36 cellular contexts compared by ENCODE assay signal in genomic region chr2:130763405-130763804, GRCh38. TPM values are rescaled to one million over a fixed set of nuclear protein-coding genes. Genes with fewer than 3 reads are reported as not detected.
"Had no signal": no experiment of that assay in that cellular context is flagged by ENCODE, and none has a peak within 500 bp of the region (broad histone marks: within the 10 kb centered on the region; RNA-seq: fewer than 3 reads in every experiment).

No MANE protein-coding gene starts in this region.

- H3K36me3 ChIP-seq: adrenal gland, colonic mucosa, esophagus squamous epithelium, gastroesophageal sphincter had no signal

- H3K4me3 ChIP-seq: adrenal gland, body of pancreas, colonic mucosa, esophagus squamous epithelium, gastroesophageal sphincter had no signal

- H3K27me3 ChIP-seq: adrenal gland, body of pancreas, colonic mucosa had no signal

- ATAC-seq: activated CD4-positive, CD25-positive, alpha-beta regulatory T cell treated with anti-CD3 and anti-CD28 coated beads, Interleukin-2, amount 50 U/mL, for 24 hours; activated CD8-positive, alpha-beta T cell treated with anti-CD3 and anti-CD28 coated beads for 36 hours; activated naive CD8-positive, alpha-beta T cell treated with anti-CD3 and anti-CD28 coated beads, Interleukin-2, amount 50 U/mL, for 24 hours; body of pancreas; gastroesophageal sphincter; T-helper 17 cell had no signal

- H3K9me3 ChIP-seq: adrenal gland, body of pancreas, colonic mucosa, esophagus squamous epithelium, gastroesophageal sphincter had no signal

- H3K4me1 ChIP-seq: adrenal gland, colonic mucosa, esophagus squamous epithelium, gastroesophageal sphincter had no signal

- H3K27ac ChIP-seq: adrenal gland, body of pancreas, colonic mucosa, epithelial cell of prostate, esophagus squamous epithelium, gastroesophageal sphincter, WERI-Rb-1 had no signal

- DNase-seq: activated B cell treated with CpG ODN at 0.5 μM for 24 hours; activated CD4-positive, alpha-beta T cell treated with anti-CD3 and anti-CD28 coated beads for 48 hours; activated CD4-positive, alpha-beta T cell treated with anti-CD3 and anti-CD28 coated beads, Interleukin-2, amount 50 U/mL, for 1 hour; activated CD4-positive, alpha-beta T cell treated with anti-CD3 and anti-CD28 coated beads, Interleukin-2, amount 50 U/mL, for 48 hours; activated CD8-positive, alpha-beta memory T cell treated with anti-CD3 and anti-CD28 coated beads for 24 hours; activated CD8-positive, alpha-beta T cell treated with anti-CD3 and anti-CD28 coated beads for 36 hours; activated effector memory CD4-positive, alpha-beta T cell treated with anti-CD3 and anti-CD28 coated beads, Interleukin-2, amount 50 U/mL, for 16 hours; activated naive CD4-positive, alpha-beta T cell treated with anti-CD3 and anti-CD28 coated beads for 36 hours; activated naive CD8-positive, alpha-beta T cell treated with anti-CD3 and anti-CD28 coated beads for 36 hours; activated naive CD8-positive, alpha-beta T cell treated with anti-CD3 and anti-CD28 coated beads, Interleukin-2, amount 50 U/mL, for 24 hours; activated T-cell treated with anti-CD3 and anti-CD28 coated beads, Interleukin-2, amount 50 U/mL, for 48 hours; amygdala; aorta; body of pancreas; central memory CD4-positive, alpha-beta T cell; cerebellar nuclear complex; colonic mucosa; effector CD8-positive, alpha-beta T cell; esophagus squamous epithelium; foreskin melanocyte; T-helper 1 cell; T-helper 17 cell; T1000; WERI-Rb-1 had no signal

RNA-seq across cellular contexts. Expression of gene AMER3, which starts 8.1 kb away (rescaled TPM):
- total RNA-seq: activated B cell treated with CpG ODN at 0.5 μM for 24 hours; activated CD8-positive, alpha-beta T cell treated with anti-CD3 and anti-CD28 coated beads for 36 hours; activated naive CD4-positive, alpha-beta T cell treated with anti-CD3 and anti-CD28 coated beads for 36 hours; activated naive CD8-positive, alpha-beta T cell treated with anti-CD3 and anti-CD28 coated beads for 36 hours; activated T-helper 1 cell treated with anti-CD3 and anti-CD28 coated beads, Interleukin-12 subunit alpha, Interleukin-12 subunit beta, Interleukin-2, Interleukin-4 antibody, amounts not matched to agents 30 ng/mL and 10 ng/mL and 1 ng/mL, durations not matched to agents 14 hours and 24 hours and 36 hours; activated T-helper 2 cell treated with anti-CD3 and anti-CD28 coated beads, Interferon-gamma antibody, Interleukin-2, Interleukin-4, amounts not matched to agents 10 μg/mL and 5 μg/mL and 100 μg/mL, durations not matched to agents 14 hours and 24 hours and 36 hours; aorta; dermis microvascular lymphatic vessel endothelial cell; endothelial cell of umbilical vein; esophagus squamous epithelium; fibroblast of lung; fibroblast of villous mesenchyme; glomerular endothelial cell; T-helper 17 cell had no signal
- polyA plus RNA-seq: aorta, endothelial cell of umbilical vein, esophagus, fibroblast of lung had no signal

RNA-seq across cellular contexts. Expression of gene GPR148, which starts 34.5 kb away (rescaled TPM):
- total RNA-seq: activated B cell treated with CpG ODN at 0.5 μM for 24 hours; activated CD8-positive, alpha-beta T cell treated with anti-CD3 and anti-CD28 coated beads for 36 hours; activated naive CD4-positive, alpha-beta T cell treated with anti-CD3 and anti-CD28 coated beads for 36 hours; activated naive CD8-positive, alpha-beta T cell treated with anti-CD3 and anti-CD28 coated beads for 36 hours; activated T-helper 1 cell treated with anti-CD3 and anti-CD28 coated beads, Interleukin-12 subunit alpha, Interleukin-12 subunit beta, Interleukin-2, Interleukin-4 antibody, amounts not matched to agents 30 ng/mL and 10 ng/mL and 1 ng/mL, durations not matched to agents 14 hours and 24 hours and 36 hours; activated T-helper 2 cell treated with anti-CD3 and anti-CD28 coated beads, Interferon-gamma antibody, Interleukin-2, Interleukin-4, amounts not matched to agents 10 μg/mL and 5 μg/mL and 100 μg/mL, durations not matched to agents 14 hours and 24 hours and 36 hours; adrenal gland; aorta; body of pancreas; colonic mucosa; dermis microvascular lymphatic vessel endothelial cell; endothelial cell of umbilical vein; esophagus squamous epithelium; fibroblast of lung; fibroblast of villous mesenchyme; gastroesophageal sphincter; glomerular endothelial cell; T-helper 17 cell had no signal
- polyA plus RNA-seq: adrenal gland, aorta, endothelial cell of umbilical vein, esophagus, fibroblast of lung had no signal
